In the genomic region with DNA sequence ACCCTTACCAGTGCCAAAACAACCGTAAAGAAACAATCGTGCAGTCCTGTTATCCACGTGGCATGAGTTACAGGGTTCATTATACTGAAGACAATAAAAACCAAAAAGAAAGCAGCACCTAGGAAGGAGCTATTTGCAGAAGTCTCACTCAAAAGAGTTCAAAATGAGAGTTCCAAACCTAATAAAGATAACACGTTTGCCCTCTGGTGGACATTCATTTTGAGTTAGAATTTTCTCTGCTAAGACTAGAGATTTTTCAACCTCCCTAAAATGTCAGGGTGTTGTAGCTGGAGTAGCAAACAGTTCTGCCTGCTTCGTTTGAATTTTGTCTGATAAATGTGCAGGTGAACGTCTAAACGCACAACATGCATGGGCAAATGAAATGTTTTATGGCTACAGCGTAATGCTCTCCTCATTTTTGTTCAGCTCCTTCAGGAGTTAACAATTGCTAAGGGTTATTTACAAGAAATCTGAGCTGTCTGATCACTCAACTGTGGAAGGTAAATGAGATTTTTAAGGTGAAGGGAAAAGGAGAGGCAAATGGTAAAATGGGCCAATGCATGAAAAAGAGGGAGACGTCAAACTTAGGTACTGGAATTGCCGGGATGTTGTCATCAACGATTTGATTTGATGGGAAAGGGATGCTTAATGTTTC, we compare ENCODE assay signal across 13 cellular contexts.
DNase-seq lines count a peak whose midpoint lies in the region; ATAC-seq and TF ChIP-seq lines count a peak whose summit lies in the region.
"Had no signal": no experiment of that assay in that cellular context is flagged by ENCODE, and none has a peak within 500 bp of the region (broad histone marks: within the 10 kb centered on the region; RNA-seq: fewer than 3 reads in every experiment).

No MANE protein-coding gene starts in this region.

- no peak overlapping the region for H3K4me2 ChIP-seq in PC-9

- H3K36me3 Mint-ChIP-seq in HFFc6 (ENCODE audit: low read depth), result no peaks in the 10 kb centered on the region
- no peaks in the 10 kb centered on the region for H3K36me3 Mint-ChIP-seq in endothelial cell (ENCODE audit: low read depth, unreplicated experiment)

- H2AFZ ChIP-seq in PC-9, result no peak overlapping the region

- no peak for ATAC-seq in GM21723 (IDR thresholded peaks at IDR 0.05; ENCODE audit: unreplicated experiment)
- ATAC-seq: sciatic nerve had no signal

- intact Hi-C loops in PC-9 (cut with micrococcal nuclease; ENCODE audit: unreplicated experiment), result no loop called here

- H3K9me2 ChIP-seq in PC-9 (ENCODE audit: insufficient read depth), result no peaks in the 10 kb centered on the region

- no peaks in the 10 kb centered on the region for H3K4me1 ChIP-seq in PC-9 (replicated peaks; ENCODE audit: insufficient read depth)
- H3K4me1 ChIP-seq: Peyer's patch had no signal

- H3K36me3 ChIP-seq in PC-9 (ENCODE audit: low read depth), result no peaks in the 10 kb centered on the region
- H3K36me3 ChIP-seq: Peyer's patch had no signal

- H3K27me3 ChIP-seq in PC-9 (ENCODE audit: insufficient read depth, low read depth), result peaks cover 45% of the 10 kb centered on the region
- H3K27me3 ChIP-seq: Peyer's patch had no signal

- H3F3A ChIP-seq in PC-9 (ENCODE audit: insufficient read depth, low read depth), result no peaks in the 10 kb centered on the region

- H3K9me3 Mint-ChIP-seq in HFFc6 (peaks cover 16% of the 10 kb centered on the region), endothelial cell (ENCODE audit: unreplicated experiment) (no peaks in the 10 kb centered on the region)
- H3K9me3 Mint-ChIP-seq: activated naive CD4-positive, alpha-beta T cell treated with anti-CD3 and anti-CD28 coated beads for 36 hours; CD4-positive, alpha-beta T cell had no signal

- peak; percentile 70 for TF ChIP-seq CTCF in HFFc6 (IDR thresholded peaks at IDR 0.05)
- TF ChIP-seq CTCF in PC-9 (conservative IDR thresholded peaks at IDR 0.05), result peak; percentile 35
- TF ChIP-seq CTCF in endothelial cell (IDR thresholded peaks at IDR 0.05; ENCODE audit: unreplicated experiment), result peak; percentile 58
- no peak for TF ChIP-seq CTCF in GM13977 (IDR thresholded peaks at IDR 0.05; ENCODE audit: extremely low read depth, insufficient read depth, missing control alignments)

- POLR2A ChIA-PET in PC-9 (lab: Charles Lee; ENCODE audit: unreplicated experiment), result no interaction called here

- no peak overlapping the region for H3K4me3 Mint-ChIP-seq in HFFc6
- H3K4me3 Mint-ChIP-seq in endothelial cell (ENCODE audit: unreplicated experiment), result no peak overlapping the region
- H3K4me3 Mint-ChIP-seq: activated naive CD4-positive, alpha-beta T cell treated with anti-CD3 and anti-CD28 coated beads for 36 hours; CD4-positive, alpha-beta T cell had no signal

- peaks cover 4% of the 10 kb centered on the region; the same call in 1 of the 2 replicates for H3K27me3 Mint-ChIP-seq in HFFc6 (ENCODE audit: insufficient read depth)
- peaks cover 3% of the 10 kb centered on the region for H3K27me3 Mint-ChIP-seq in endothelial cell (ENCODE audit: unreplicated experiment)
- H3K27me3 Mint-ChIP-seq: CD4-positive, alpha-beta T cell had no signal

- peak; percentile 7 for DNase-seq in HFFc6
- DNase-seq in PC-9, result no peak
- DNase-seq in endothelial cell (ENCODE audit: low spot score), result no peak
- peak; percentile 11 for DNase-seq in putamen (ENCODE audit: low spot score)
- DNase-seq in GM13977 (ENCODE audit: low spot score), result no peak
- no peak for DNase-seq in activated CD8-positive, alpha-beta memory T cell treated with anti-CD3 and anti-CD28 coated beads, Interleukin-2, amount 50 U/mL, for 4 hours
- DNase-seq: activated naive CD4-positive, alpha-beta T cell treated with anti-CD3 and anti-CD28 coated beads for 36 hours; CD4-positive, alpha-beta T cell; cortex of kidney; KG1; Peyer's patch had no signal

- no TSS peak for BruUV-seq in PC-9 (replicated peaks; lab: Mats Ljungman, UMichigan)

- H3K4me3 ChIP-seq in PC-9, result no peak overlapping the region
- H3K4me3 ChIP-seq: Peyer's patch had no signal

- H3K27ac Mint-ChIP-seq in HFFc6 (no peak overlapping the region), endothelial cell (ENCODE audit: unreplicated experiment) (no peak overlapping the region)
- H3K27ac Mint-ChIP-seq: activated naive CD4-positive, alpha-beta T cell treated with anti-CD3 and anti-CD28 coated beads for 36 hours; CD4-positive, alpha-beta T cell had no signal

- CTCF ChIA-PET in PC-9 (lab: Charles Lee), result no interaction called here

- no peaks in the 10 kb centered on the region for H3K79me2 ChIP-seq in PC-9 (ENCODE audit: low read depth)

- H3K4me1 Mint-ChIP-seq in HFFc6 (ENCODE audit: low read depth), result peaks cover 6% of the 10 kb centered on the region; the same call in 1 of the 2 replicates
- H3K4me1 Mint-ChIP-seq in endothelial cell (ENCODE audit: unreplicated experiment), result no peaks in the 10 kb centered on the region

- no peaks in the 10 kb centered on the region for H3K9me3 ChIP-seq in PC-9 (ENCODE audit: insufficient read depth, low read depth)
- H3K9me3 ChIP-seq: Peyer's patch had no signal

- H4K20me1 ChIP-seq in PC-9 (ENCODE audit: insufficient read depth), result no peaks in the 10 kb centered on the region

- in situ Hi-C loops in GM13977 (cut with MboI; ENCODE audit: low pct_unique_long_range_greater_than_20kb, low sequenced_read_pairs, unreplicated experiment), result no loop called here

- H3K27ac ChIP-seq in PC-9, result no peak overlapping the region
- H3K27ac ChIP-seq: Peyer's patch had no signal

Comparison
In these comparisons a context has a peak if more than half of its experiments do, and no peak if none do; other contexts are left out.
1. DNase-seq: peak in HFFc6 (single experiment) and putamen (single experiment); none in PC-9 (0 of 2), endothelial cell (single experiment), GM13977 (single experiment) and activated CD8-positive, alpha-beta memory T cell treated with anti-CD3 and anti-CD28 coated beads, Interleukin-2, amount 50 U/mL, for 4 hours (single experiment).